Comparison of ENCODE assay signal across 8 cellular contexts in genomic region chr19:12703056-12703455, GRCh38. TPM values are rescaled to one million over a fixed set of nuclear protein-coding genes. Genes with fewer than 3 reads are reported as not detected.
DNase-seq lines count a peak whose midpoint lies in the region; ATAC-seq and TF ChIP-seq lines count a peak whose summit lies in the region.

No MANE protein-coding gene starts in this region.

- no peak overlapping the region for H3K4me3 Mint-ChIP-seq in activated naive CD4-positive, alpha-beta T cell treated with anti-CD3 and anti-CD28 coated beads, Interleukin-2, amount 10 ng/mL, durations not matched to agents 7 days and 5 days
- peak overlapping the region in 2 of 5 experiments; percentile 4 to 40 for H3K4me3 Mint-ChIP-seq in brain

- no peaks in the 10 kb centered on the region for H3K9me3 Mint-ChIP-seq in activated naive CD4-positive, alpha-beta T cell treated with anti-CD3 and anti-CD28 coated beads, Interleukin-2, amount 10 ng/mL, durations not matched to agents 7 days and 5 days
- no peaks in the 10 kb centered on the region for H3K9me3 Mint-ChIP-seq in brain

- peaks cover 48% of the 10 kb centered on the region for H3K36me3 Mint-ChIP-seq in activated naive CD4-positive, alpha-beta T cell treated with anti-CD3 and anti-CD28 coated beads, Interleukin-2, amount 10 ng/mL, durations not matched to agents 7 days and 5 days
- peaks cover 60% of the 10 kb centered on the region for H3K36me3 Mint-ChIP-seq in brain

- no peak overlapping the region for H3K4me3 ChIP-seq in brain microvascular endothelial cell (ENCODE audit: low read depth, low read length)

- ATAC-seq in GM18520 (IDR thresholded peaks at IDR 0.05; ENCODE audit: unreplicated experiment), result no peak

- H3K27ac Mint-ChIP-seq in activated naive CD4-positive, alpha-beta T cell treated with anti-CD3 and anti-CD28 coated beads, Interleukin-2, amount 10 ng/mL, durations not matched to agents 7 days and 5 days, result peak overlapping the region; percentile 11
- H3K27ac Mint-ChIP-seq in brain, result peak overlapping the region in 4 of 5 experiments; percentile 52 to 77 (median 72)

- H3K4me1 Mint-ChIP-seq in activated naive CD4-positive, alpha-beta T cell treated with anti-CD3 and anti-CD28 coated beads, Interleukin-2, amount 10 ng/mL, durations not matched to agents 7 days and 5 days, result peaks cover 2% of the 10 kb centered on the region
- H3K4me1 Mint-ChIP-seq in brain, result peaks cover 3% of the 10 kb centered on the region

- no peaks in the 10 kb centered on the region for H3K27me3 Mint-ChIP-seq in activated naive CD4-positive, alpha-beta T cell treated with anti-CD3 and anti-CD28 coated beads, Interleukin-2, amount 10 ng/mL, durations not matched to agents 7 days and 5 days
- no peaks in the 10 kb centered on the region for H3K27me3 Mint-ChIP-seq in brain

- no peak for DNase-seq in activated naive CD4-positive, alpha-beta T cell treated with anti-CD3 and anti-CD28 coated beads, Interleukin-2, amount 10 ng/mL, durations not matched to agents 7 days and 5 days
- DNase-seq in activated naive CD4-positive, alpha-beta T cell (lab: John Stamatoyannopoulos, UW), result no peak
- DNase-seq in NCI-H2171 (lab: John Stamatoyannopoulos, UW) (peak; percentile 74), brain microvascular endothelial cell (no peak), mesenteric fat pad (ENCODE audit: low spot score) (no peak)
- DNase-seq in stimulated activated CD8-positive, alpha-beta memory T cell treated with anti-CD3 and anti-CD28 coated beads, Interleukin-4, amount 100 ng/mL, for 48 hours, result peak; percentile 67

- H3K36me3 ChIP-seq in brain microvascular endothelial cell (replicated peaks), result peaks cover 78% of the 10 kb centered on the region

- CTCF ChIA-PET in activated naive CD4-positive, alpha-beta T cell treated with anti-CD3 and anti-CD28 coated beads, Interleukin-2, amount 10 ng/mL, durations not matched to agents 7 days and 5 days (lab: Charles Lee), result no interaction called here

- no peaks in the 10 kb centered on the region for H3K27me3 ChIP-seq in brain microvascular endothelial cell (replicated peaks)

- in situ Hi-C loops in brain microvascular endothelial cell (cut with HindIII; ENCODE audit: low pct_ligation_motif_present, low sequenced_read_pairs), result no loop called here

- H3K27ac ChIP-seq in brain microvascular endothelial cell, result no peak overlapping the region

- TF ChIP-seq CTCF in brain (conservative IDR thresholded peaks at IDR 0.05) (no peak), brain microvascular endothelial cell (IDR thresholded peaks at IDR 0.05; ENCODE audit: low read depth, low read length, missing control alignments) (no peak)

RNA-seq across cellular contexts. Expression of gene FBXW9, which starts 6.6 kb away (rescaled TPM):
- 10.7 TPM for polyA plus RNA-seq in brain (ENCODE audit: insufficient read depth, low read depth, low replicate concordance)
- total RNA-seq in mesenteric fat pad, result 4.4 TPM

RNA-seq across cellular contexts. Expression of gene GNG14, which starts 15.3 kb away (rescaled TPM):
- not detected for polyA plus RNA-seq in brain (ENCODE audit: insufficient read depth, low read depth, low replicate concordance)
- total RNA-seq in mesenteric fat pad, result not detected

RNA-seq across cellular contexts. Expression of gene TNPO2, which starts 20.7 kb away (rescaled TPM):
- polyA plus RNA-seq in brain (ENCODE audit: insufficient read depth, low read depth, low replicate concordance), result 119 TPM
- total RNA-seq in mesenteric fat pad, result 79.4 TPM

RNA-seq across cellular contexts. Expression of gene DHPS, which starts 21.4 kb away (rescaled TPM):
- 243 TPM for polyA plus RNA-seq in brain (ENCODE audit: insufficient read depth, low read depth, low replicate concordance)
- 46.3 TPM for total RNA-seq in mesenteric fat pad

RNA-seq across cellular contexts. Expression of gene TRIR, which starts 31.4 kb away (rescaled TPM):
- polyA plus RNA-seq in brain (ENCODE audit: insufficient read depth, low read depth, low replicate concordance), result 303 TPM
- total RNA-seq in mesenteric fat pad, result 139 TPM

Comparison
In these comparisons a context has a peak if more than half of its experiments do, and no peak if none do; other contexts are left out.
1. DNase-seq: peak in NCI-H2171 (single experiment) and stimulated activated CD8-positive, alpha-beta memory T cell treated with anti-CD3 and anti-CD28 coated beads, Interleukin-4, amount 100 ng/mL, for 48 hours (single experiment); none in activated naive CD4-positive, alpha-beta T cell treated with anti-CD3 and anti-CD28 coated beads, Interleukin-2, amount 10 ng/mL, durations not matched to agents 7 days and 5 days (single experiment), activated naive CD4-positive, alpha-beta T cell (0 of 4), brain microvascular endothelial cell (single experiment) and mesenteric fat pad (single experiment).